Comparison of ENCODE assay signal across 16 cellular contexts in the genomic region with DNA sequence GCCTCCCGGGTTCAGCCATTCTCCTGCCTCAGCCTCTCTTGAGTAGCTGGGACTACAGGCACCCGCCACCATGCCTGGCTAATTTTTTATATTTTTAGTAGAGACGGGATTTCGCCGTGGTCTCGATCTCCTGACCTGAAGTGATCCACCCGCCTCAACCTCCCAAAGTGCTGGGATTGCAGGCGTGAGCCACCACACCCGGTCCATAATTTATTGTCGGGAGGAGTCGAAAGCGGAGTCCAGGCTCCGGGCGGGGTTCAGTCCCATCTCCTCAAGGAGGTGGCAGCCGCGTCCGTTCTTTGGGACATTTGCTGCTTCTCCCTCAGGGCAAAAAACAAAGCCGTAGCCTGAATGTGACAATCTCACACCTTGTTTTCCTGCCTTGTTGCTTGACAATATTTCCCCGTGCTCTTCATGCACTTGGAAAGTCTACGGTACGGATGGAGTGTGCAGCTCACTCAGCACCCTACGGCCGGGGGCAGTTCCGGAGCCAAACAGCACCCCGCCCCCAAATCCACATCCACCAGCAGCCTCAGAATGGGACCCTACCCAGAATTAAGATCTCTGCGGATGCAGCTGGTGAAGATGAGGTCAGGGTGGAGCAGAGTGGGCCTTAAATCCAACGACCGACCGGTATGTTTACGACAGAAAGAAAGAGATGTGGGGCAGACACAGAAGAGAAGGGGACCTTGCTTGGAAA. TPM values are rescaled to one million over a fixed set of nuclear protein-coding genes. Genes with fewer than 3 reads are reported as not detected.
DNase-seq lines count a peak whose midpoint lies in the region; ATAC-seq, FAIRE-seq and TF ChIP-seq lines count a peak whose summit lies in the region.
"Had no signal": no experiment of that assay in that cellular context is flagged by ENCODE, and none has a peak within 500 bp of the region (broad histone marks: within the 10 kb centered on the region; RNA-seq: fewer than 3 reads in every experiment).

No MANE protein-coding gene starts in this region.

- no peaks in the 10 kb centered on the region for H3K4me1 Mint-ChIP-seq in activated CD4-positive, alpha-beta T cell treated with anti-CD3 and anti-CD28 coated beads for 36 hours
- H3K4me1 Mint-ChIP-seq in glutamatergic neuron (ENCODE audit: low read depth, unreplicated experiment), result no peaks in the 10 kb centered on the region

- H3K27ac Mint-ChIP-seq in activated CD4-positive, alpha-beta T cell treated with anti-CD3 and anti-CD28 coated beads for 36 hours, result no peak overlapping the region
- no peak overlapping the region for H3K27ac Mint-ChIP-seq in glutamatergic neuron (ENCODE audit: unreplicated experiment)
- H3K27ac Mint-ChIP-seq: CD8-positive, alpha-beta T cell had no signal

- no peaks in the 10 kb centered on the region for H3K27me3 Mint-ChIP-seq in activated CD4-positive, alpha-beta T cell treated with anti-CD3 and anti-CD28 coated beads for 36 hours
- peaks cover 7% of the 10 kb centered on the region for H3K27me3 Mint-ChIP-seq in glutamatergic neuron (ENCODE audit: unreplicated experiment)

- TF ChIP-seq EP300 in HepG2 (IDR thresholded peaks at IDR 0.05; ENCODE audit: low read depth in 2 of 2, low read length in 2 of 2) (no peak), HepG2 (CRISPR knock-in tag; IDR thresholded peaks at IDR 0.05; ENCODE audit: borderline replicate concordance) (no peak)

- in situ Hi-C loops in HepG2 (cut with HindIII; ENCODE audit: extremely low pct_ligation_motif_present, low pct_unique_long_range_greater_than_20kb), result no loop called here

- no peaks in the 10 kb centered on the region for H3K9me3 Mint-ChIP-seq in activated CD4-positive, alpha-beta T cell treated with anti-CD3 and anti-CD28 coated beads for 36 hours (ENCODE audit: low read depth)
- H3K9me3 Mint-ChIP-seq in glutamatergic neuron (ENCODE audit: unreplicated experiment), result peaks cover 10% of the 10 kb centered on the region
- H3K9me3 Mint-ChIP-seq: CD8-positive, alpha-beta T cell had no signal

- intact Hi-C loops in activated CD4-positive, alpha-beta T cell treated with anti-CD3 and anti-CD28 coated beads for 36 hours (cut with DNase I, micrococcal nuclease), result no loop called here
- intact Hi-C loops in HepG2 (cut with micrococcal nuclease; ENCODE audit: unreplicated experiment), result no loop called here
- intact Hi-C loops in spleen (cut with DNase I; ENCODE audit: low total_unique reads), result no loop called here

- CTCF ChIA-PET in activated CD4-positive, alpha-beta T cell treated with anti-CD3 and anti-CD28 coated beads for 36 hours (lab: Charles Lee), result no interaction called here
- CTCF ChIA-PET in HEK293 (lab: Yijun Ruan, JAX), result no interaction called here
- CTCF ChIA-PET in HepG2 (lab: Yijun Ruan, JAX; ENCODE audit: low intra/inter-chr PET ratio, low total read pairs), result no interaction called here

- H3K9ac ChIP-seq in HepG2 (ENCODE audit: insufficient read depth, low read depth, low read length), result no peak overlapping the region
- H3K9ac ChIP-seq: GM23248 had no signal

- H3K9me3 ChIP-seq in HEK293 (ENCODE audit: control insufficient read depth, insufficient read depth, low read depth, low read length) (no peaks in the 10 kb centered on the region), HepG2 (ENCODE audit: low read length) (no peaks in the 10 kb centered on the region), spleen (peaks cover 0 to 15% (median 0%) of the 10 kb centered on the region in 8 donors)

- H3K27ac ChIP-seq in HEK293 (ENCODE audit: extremely low read depth, low read depth, low read length) (no peak overlapping the region), HepG2 (ENCODE audit: extremely low read length, insufficient read depth, low read length) (no peak overlapping the region), spleen (no peak overlapping the region)
- H3K27ac ChIP-seq: GM23248 had no signal

- POLR2A ChIA-PET in activated CD4-positive, alpha-beta T cell treated with anti-CD3 and anti-CD28 coated beads for 36 hours (lab: Charles Lee), result no interaction called here
- POLR2A ChIA-PET in HEK293 (lab: Yijun Ruan, JAX) (no interaction called here), HepG2 (lab: Yijun Ruan, JAX) (no interaction called here)

- BruUV-seq in HepG2 (replicated peaks; lab: Mats Ljungman, UMichigan), result no TSS peak

- TF ChIP-seq POLR2A in HepG2 (IDR thresholded peaks at IDR 0.05; ENCODE audit: insufficient read depth in 1 of 2, low read depth in 2 of 2, low read length in 2 of 2) (no peak), spleen (IDR thresholded peaks at IDR 0.05) (no peak)

- H4K20me1 ChIP-seq in HepG2 (ENCODE audit: insufficient read depth, low read length), result peaks cover 26% of the 10 kb centered on the region

- FAIRE-seq in HepG2 (lab: Jason Lieb, UNC), result no peak
- FAIRE-seq: G401.6 had no signal

- 97% methylated on average over 29 of the region's 30 CpGs for WGBS in HepG2 (ENCODE audit: low lambda C conversion rate)
- WGBS in spleen, 5 donors, result 94 to 96% (median 96%) methylated on average over 30 of the region's 30 CpGs

- H3K4me3 ChIP-seq in HEK293 (ENCODE audit: low read depth, low read length), result no peak overlapping the region
- H3K4me3 ChIP-seq in HepG2 (replicated peaks in 1 of 3; ENCODE audit: insufficient read depth in 1 of 3, low read depth in 2 of 3, low read length in 3 of 3), result no peak overlapping the region
- no peak overlapping the region for H3K4me3 ChIP-seq in spleen
- H3K4me3 ChIP-seq: GM23248 had no signal

- H3K4me1 ChIP-seq in HEK293 (ENCODE audit: control insufficient read depth, insufficient read depth, low read length), result no peaks in the 10 kb centered on the region
- H3K4me1 ChIP-seq in HepG2 (ENCODE audit: insufficient read depth, low read length), result no peaks in the 10 kb centered on the region
- H3K4me1 ChIP-seq in spleen, result no peaks in the 10 kb centered on the region

- TF ChIP-seq CTCF in HEK293 (tag by site-specific recombination; IDR thresholded peaks at IDR 0.05), result no peak
- no peak for TF ChIP-seq CTCF in HepG2 (CRISPR knock-in tag; IDR thresholded peaks at IDR 0.05)
- TF ChIP-seq CTCF in spleen (IDR thresholded peaks at IDR 0.05 in 8 of 11, conservative IDR thresholded peaks at IDR 0.05 in 3 of 11), result no peak
- no peak for TF ChIP-seq CTCF in glutamatergic neuron (IDR thresholded peaks at IDR 0.05; ENCODE audit: partially characterized antibody, unreplicated experiment)

- no peaks in the 10 kb centered on the region for H3K79me2 ChIP-seq in HepG2 (ENCODE audit: insufficient read depth, low read length)

- ATAC-seq in activated CD4-positive, alpha-beta T cell treated with anti-CD3 and anti-CD28 coated beads for 36 hours, result no peak
- no peak for ATAC-seq in HepG2
- ATAC-seq in GM21786 (IDR thresholded peaks at IDR 0.05; ENCODE audit: unreplicated experiment), result no peak
- ATAC-seq in HG02938 (IDR thresholded peaks at IDR 0.05; ENCODE audit: unreplicated experiment), result no peak
- ATAC-seq: CD8-positive, alpha-beta T cell had no signal

- H3K4me3 Mint-ChIP-seq in activated CD4-positive, alpha-beta T cell treated with anti-CD3 and anti-CD28 coated beads for 36 hours, result no peak overlapping the region
- no peak overlapping the region for H3K4me3 Mint-ChIP-seq in glutamatergic neuron (ENCODE audit: unreplicated experiment)
- H3K4me3 Mint-ChIP-seq: CD8-positive, alpha-beta T cell had no signal

- H2AFZ ChIP-seq in HepG2 (ENCODE audit: low read length), result no peak overlapping the region
- H2AFZ ChIP-seq: GM23248 had no signal

- TF ChIP-seq RAD21 in HepG2 (CRISPR knock-in tag; IDR thresholded peaks at IDR 0.05), result no peak

- peaks cover 24 to 75% of the 10 kb centered on the region in 2 experiments for H3K36me3 ChIP-seq in HEK293 (ENCODE audit: control insufficient read depth in 2 of 2, insufficient read depth in 1 of 2, low read length in 2 of 2)
- peaks cover 16 to 51% of the 10 kb centered on the region in 2 experiments for H3K36me3 ChIP-seq in HepG2 (replicated peaks in 1 of 2; ENCODE audit: control insufficient read depth in 1 of 2, insufficient read depth in 2 of 2, low read length in 2 of 2)
- peaks cover 0 to 93% (median 85%) of the 10 kb centered on the region in 6 donors for H3K36me3 ChIP-seq in spleen

- H3K4me2 ChIP-seq in HepG2 (ENCODE audit: low read depth, low read length), result no peak overlapping the region

- DNase-seq in activated CD4-positive, alpha-beta T cell treated with anti-CD3 and anti-CD28 coated beads for 36 hours, result peak; percentile 3
- DNase-seq in activated CD4-positive, alpha-beta T cell treated with anti-CD3 and anti-CD28 coated beads, Interleukin-2, amount 50 U/mL, for 48 hours, result no peak
- DNase-seq in HepG2 (ENCODE audit: low spot score), result no peak
- DNase-seq in spleen, result peak; percentile 70
- no peak for DNase-seq in glutamatergic neuron
- DNase-seq: CD8-positive, alpha-beta T cell; DND-41; GM23248; NCI-H1048; NCI-H1436 treated with DMSO at 0.1 percent for 48 hours; NCI-H2081; NCI-H524 treated with DMSO at 0.1 percent for 48 hours had no signal

- no peaks in the 10 kb centered on the region for H3K27me3 ChIP-seq in HepG2 (ENCODE audit: control insufficient read depth in 1 of 2, insufficient read depth in 2 of 2, low read length in 2 of 2)
- H3K27me3 ChIP-seq in spleen (replicated peaks in 1 of 7), result no peaks in the 10 kb centered on the region

- H3K36me3 Mint-ChIP-seq in activated CD4-positive, alpha-beta T cell treated with anti-CD3 and anti-CD28 coated beads for 36 hours (ENCODE audit: low read depth), result peaks cover 42% of the 10 kb centered on the region
- peaks cover 10% of the 10 kb centered on the region for H3K36me3 Mint-ChIP-seq in glutamatergic neuron (ENCODE audit: unreplicated experiment)

RNA-seq across cellular contexts. Expression of a gene that starts 9.6 kb away (rescaled TPM):
- total RNA-seq in activated CD4-positive, alpha-beta T cell treated with anti-CD3 and anti-CD28 coated beads for 36 hours, result 10 to 100 TPM; 54.5 to 60.2 TPM
- total RNA-seq in HepG2 (2016; rRNA removed; fragmentation: Illumina TruSeq; extraction: Trizol), result 35.6 and 39.6 TPM in 2 replicates
- total RNA-seq in HepG2 (2016; cell fraction: cytosol; rRNA removed; fragmentation: Illumina TruSeq; extraction: Trizol; ENCODE audit: low read depth), result 33.9 and 34.6 TPM in 2 replicates
- total RNA-seq in HepG2 (2016; cell fraction: insoluble cytoplasmic fraction; rRNA removed; fragmentation: Illumina TruSeq; extraction: Trizol), result 32.3 and 41.0 TPM in 2 replicates
- 50.6 and 52.4 TPM in 2 replicates for total RNA-seq in HepG2 (2016; cell fraction: membrane; rRNA removed; fragmentation: Illumina TruSeq; extraction: Trizol)
- 17.0 and 20.4 TPM in 2 replicates for total RNA-seq in HepG2 (2016; cell fraction: nucleus; rRNA removed; fragmentation: Illumina TruSeq; extraction: Trizol)
- 20.2 and 22.1 TPM in 2 replicates for polyA plus RNA-seq in HepG2 (2011; rRNA removed)
- 18.4 and 31.3 TPM in 2 replicates for polyA plus RNA-seq in HepG2 (2011; cell fraction: cytosol; rRNA removed)
- 29.4 and 36.8 TPM in 2 replicates for polyA plus RNA-seq in HepG2 (2011; cell fraction: nucleus; rRNA removed)
- polyA plus RNA-seq in HepG2 (2012), result 16.6 and 18.3 TPM in 2 replicates
- 46.6 and 50.3 TPM in 2 replicates for polyA plus RNA-seq in HepG2 (2016; cell fraction: cytosol; fragmentation: Illumina TruSeq; extraction: Trizol; ENCODE audit: low read depth)
- polyA plus RNA-seq in HepG2 (2016; cell fraction: insoluble cytoplasmic fraction; fragmentation: Illumina TruSeq; extraction: Trizol; ENCODE audit: low read depth), result 38.1 and 42.7 TPM in 2 replicates
- 50.6 and 54.4 TPM in 2 replicates for polyA plus RNA-seq in HepG2 (2016; cell fraction: membrane; fragmentation: Illumina TruSeq; extraction: Trizol; ENCODE audit: low read depth)
- 41.5 and 48.9 TPM in 2 replicates for polyA plus RNA-seq in HepG2 (2016; cell fraction: nucleus; fragmentation: Illumina TruSeq; extraction: Trizol; ENCODE audit: insufficient read depth, low read depth)
- 14.7 and 27.7 TPM in 2 replicates for polyA minus RNA-seq in HepG2 (2011; rRNA and poly(A)+ RNA removed; ENCODE audit: low replicate concordance)
- polyA minus RNA-seq in HepG2 (2011; cell fraction: cytosol; rRNA and poly(A)+ RNA removed), result 10.6 and 14.2 TPM in 2 replicates
- 4.7 and 7.2 TPM in 2 replicates for polyA minus RNA-seq in HepG2 (2011; cell fraction: nucleus; rRNA and poly(A)+ RNA removed)
- 10 to 100 TPM; 25.4 to 50.4 (median 37.6) TPM for total RNA-seq in spleen
- polyA plus RNA-seq in spleen, result 10 to 100 TPM; 43.8 to 69.4 (median 43.9) TPM
- total RNA-seq in glutamatergic neuron (ENCODE audit: unreplicated experiment), result 52.3 TPM

RNA-seq across cellular contexts. Expression of a gene that starts 27.8 kb away (rescaled TPM):
- 100 to 1,000 TPM in 1 of 2 experiments, 10 to 100 TPM in 1; 92.8 to 127 TPM for total RNA-seq in activated CD4-positive, alpha-beta T cell treated with anti-CD3 and anti-CD28 coated beads for 36 hours
- 87.7 and 111 TPM in 2 replicates for total RNA-seq in HepG2 (2016; rRNA removed; fragmentation: Illumina TruSeq; extraction: Trizol)
- total RNA-seq in HepG2 (2016; cell fraction: cytosol; rRNA removed; fragmentation: Illumina TruSeq; extraction: Trizol; ENCODE audit: low read depth), result 14.7 and 15.6 TPM in 2 replicates
- 93.5 and 100 TPM in 2 replicates for total RNA-seq in HepG2 (2016; cell fraction: insoluble cytoplasmic fraction; rRNA removed; fragmentation: Illumina TruSeq; extraction: Trizol)
- total RNA-seq in HepG2 (2016; cell fraction: membrane; rRNA removed; fragmentation: Illumina TruSeq; extraction: Trizol), result 44.6 and 46.3 TPM in 2 replicates
- 61.7 and 72.3 TPM in 2 replicates for total RNA-seq in HepG2 (2016; cell fraction: nucleus; rRNA removed; fragmentation: Illumina TruSeq; extraction: Trizol)
- 153 and 202 TPM in 2 replicates for polyA plus RNA-seq in HepG2 (2011; rRNA removed)
- polyA plus RNA-seq in HepG2 (2011; cell fraction: cytosol; rRNA removed), result 97.5 and 98.8 TPM in 2 replicates
- polyA plus RNA-seq in HepG2 (2011; cell fraction: nucleus; rRNA removed), result 373 and 416 TPM in 2 replicates
- 118 and 196 TPM in 2 replicates for polyA plus RNA-seq in HepG2 (2012)
- 10.9 TPM in 2 replicates for polyA plus RNA-seq in HepG2 (2016; cell fraction: cytosol; fragmentation: Illumina TruSeq; extraction: Trizol; ENCODE audit: low read depth)
- polyA plus RNA-seq in HepG2 (2016; cell fraction: insoluble cytoplasmic fraction; fragmentation: Illumina TruSeq; extraction: Trizol; ENCODE audit: low read depth), result 71.2 and 91.8 TPM in 2 replicates
- polyA plus RNA-seq in HepG2 (2016; cell fraction: membrane; fragmentation: Illumina TruSeq; extraction: Trizol; ENCODE audit: low read depth), result 29.2 and 29.4 TPM in 2 replicates
- 178 and 219 TPM in 2 replicates for polyA plus RNA-seq in HepG2 (2016; cell fraction: nucleus; fragmentation: Illumina TruSeq; extraction: Trizol; ENCODE audit: insufficient read depth, low read depth)
- 70.5 and 467 TPM in 2 replicates for polyA minus RNA-seq in HepG2 (2011; rRNA and poly(A)+ RNA removed; ENCODE audit: low replicate concordance)
- polyA minus RNA-seq in HepG2 (2011; cell fraction: cytosol; rRNA and poly(A)+ RNA removed), result 116 and 195 TPM in 2 replicates
- polyA minus RNA-seq in HepG2 (2011; cell fraction: nucleus; rRNA and poly(A)+ RNA removed), result 115 and 118 TPM in 2 replicates
- total RNA-seq in spleen, result 10 to 100 TPM; 13.0 to 35.0 (median 24.3) TPM
- polyA plus RNA-seq in spleen, result 10 to 100 TPM in 2 of 3 donors, 1 to 10 TPM in 1; 9.9 to 21.3 (median 11.5) TPM
- total RNA-seq in glutamatergic neuron (ENCODE audit: unreplicated experiment), result 36.4 TPM

Comparison
In these comparisons a context has a peak if more than half of its experiments do, and no peak if none do; other contexts are left out.
1. DNase-seq: peak in activated CD4-positive, alpha-beta T cell treated with anti-CD3 and anti-CD28 coated beads for 36 hours (single experiment) and spleen (single experiment); none in activated CD4-positive, alpha-beta T cell treated with anti-CD3 and anti-CD28 coated beads, Interleukin-2, amount 50 U/mL, for 48 hours (0 of 2), HepG2 (single experiment) and glutamatergic neuron (single experiment).